In the genomic region with DNA sequence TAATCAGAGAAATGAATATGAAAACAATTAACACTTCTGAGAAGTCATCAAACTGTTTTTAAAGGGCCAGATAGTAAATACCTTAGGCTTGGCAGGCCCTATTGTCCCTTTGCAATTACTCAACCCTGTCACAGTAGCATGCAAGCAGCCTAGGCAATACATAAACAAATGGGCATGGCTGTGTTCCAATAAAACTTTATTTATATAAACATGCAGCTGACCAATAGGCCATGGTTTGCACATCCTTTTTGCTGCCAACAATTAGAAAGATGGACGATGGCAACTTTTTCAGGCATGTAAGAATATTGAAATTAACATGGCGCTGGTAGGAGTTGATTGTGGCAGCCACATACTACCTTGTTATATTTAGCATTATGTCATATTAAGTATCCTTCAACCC, we compare ENCODE assay signal across 29 cellular contexts.
"Had no signal": no experiment of that assay in that cellular context is flagged by ENCODE, and none has a peak within 500 bp of the region (broad histone marks: within the 10 kb centered on the region; RNA-seq: fewer than 3 reads in every experiment).

No MANE protein-coding gene starts in this region.

- H3K4me2 ChIP-seq: smooth muscle cell had no signal

- DNase-seq: naive thymus-derived CD8-positive, alpha-beta T cell; nephron progenitor cell; occipital lobe; ovary; posterior cingulate gyrus; psoas muscle; right cardiac atrium; right lobe of liver; sigmoid colon; spleen; stimulated activated CD4-positive, alpha-beta T cell treated with anti-CD3 and anti-CD28 coated beads, Interleukin-12 subunit alpha, Interleukin-12 subunit beta, amount 100 ng/mL, for 4 hours; stimulated activated CD4-positive, alpha-beta T cell treated with anti-CD3 and anti-CD28 coated beads, Interleukin-1b, Interleukin-23, amount 100 ng/mL, for 48 hours; stimulated activated CD4-positive, alpha-beta T cell treated with anti-CD3 and anti-CD28 coated beads, Interleukin-4, amount 100 ng/mL, for 1 hour; stimulated activated CD4-positive, alpha-beta T cell treated with anti-CD3 and anti-CD28 coated beads, Interleukin-4, amount 100 ng/mL, for 4 hours; stimulated activated CD8-positive, alpha-beta memory T cell treated with anti-CD3 and anti-CD28 coated beads, Interleukin-4, amount 100 ng/mL, for 48 hours; stimulated activated naive CD4-positive, alpha-beta T cell; stimulated activated naive CD8-positive, alpha-beta T cell treated with anti-CD3 and anti-CD28 coated beads, Interleukin-15, amount 100 ng/mL, for 72 hours; stimulated activated naive CD8-positive, alpha-beta T cell treated with anti-CD3 and anti-CD28 coated beads, Interleukin-15, Interleukin-2, amounts not matched to agents 100 U/mL and 50 U/mL, for 24 hours; substantia nigra; testis; tibial artery; transverse colon; upper lobe of right lung; uterus had no signal

- H2AFZ ChIP-seq: parathyroid adenoma had no signal

- H3K4me3 ChIP-seq: ovary, psoas muscle, right lobe of liver, sigmoid colon, smooth muscle cell, spleen, suprapubic skin, testis, tibial artery, transverse colon, upper lobe of right lung, uterus had no signal

- H3K36me3 ChIP-seq: ovary, right lobe of liver, sigmoid colon, spleen, suprapubic skin, tibial artery, transverse colon, upper lobe of right lung, uterus had no signal

- H3K9ac ChIP-seq: parathyroid adenoma had no signal

- H3K27ac ChIP-seq: ovary, parathyroid adenoma, psoas muscle, right lobe of liver, sigmoid colon, spleen, suprapubic skin, testis, tibial artery, transverse colon, upper lobe of right lung, uterus had no signal

- H3K4me1 ChIP-seq: parathyroid adenoma, psoas muscle, testis, tibial artery, transverse colon, uterus had no signal

- H3K79me2 ChIP-seq: parathyroid adenoma had no signal

- H3K27me3 ChIP-seq: ovary, right lobe of liver, sigmoid colon, spleen, suprapubic skin, testis, tibial artery, transverse colon, upper lobe of right lung, uterus had no signal

- ATAC-seq: naive thymus-derived CD8-positive, alpha-beta T cell; natural killer cell treated with Interleukin-12 subunit alpha and Interleukin-12 subunit beta and Interleukin-15 and Interleukin-18, amount 100 ng/mL, for 72 hours; psoas muscle; right cardiac atrium; right lobe of liver; stimulated activated memory B cell treated with anti-CD40 and anti-IgM and Interleukin-4, amounts not matched to agents 10 μg/mL and 1 μg/mL and 100 μg/mL, for 72 hours; stimulated activated naive CD8-positive, alpha-beta T cell treated with anti-CD3 and anti-CD28 coated beads, Interleukin-15, amount 100 ng/mL, for 72 hours; stimulated activated naive CD8-positive, alpha-beta T cell treated with anti-CD3 and anti-CD28 coated beads, Interleukin-15, Interleukin-2, amounts not matched to agents 100 U/mL and 50 U/mL, for 24 hours; upper lobe of right lung had no signal

- H3K9me3 ChIP-seq: ovary, psoas muscle, right lobe of liver, sigmoid colon, spleen, suprapubic skin, testis, tibial artery, transverse colon, upper lobe of right lung, uterus had no signal
